Comparison of ENCODE assay signal across 8 cellular contexts in the genomic region with DNA sequence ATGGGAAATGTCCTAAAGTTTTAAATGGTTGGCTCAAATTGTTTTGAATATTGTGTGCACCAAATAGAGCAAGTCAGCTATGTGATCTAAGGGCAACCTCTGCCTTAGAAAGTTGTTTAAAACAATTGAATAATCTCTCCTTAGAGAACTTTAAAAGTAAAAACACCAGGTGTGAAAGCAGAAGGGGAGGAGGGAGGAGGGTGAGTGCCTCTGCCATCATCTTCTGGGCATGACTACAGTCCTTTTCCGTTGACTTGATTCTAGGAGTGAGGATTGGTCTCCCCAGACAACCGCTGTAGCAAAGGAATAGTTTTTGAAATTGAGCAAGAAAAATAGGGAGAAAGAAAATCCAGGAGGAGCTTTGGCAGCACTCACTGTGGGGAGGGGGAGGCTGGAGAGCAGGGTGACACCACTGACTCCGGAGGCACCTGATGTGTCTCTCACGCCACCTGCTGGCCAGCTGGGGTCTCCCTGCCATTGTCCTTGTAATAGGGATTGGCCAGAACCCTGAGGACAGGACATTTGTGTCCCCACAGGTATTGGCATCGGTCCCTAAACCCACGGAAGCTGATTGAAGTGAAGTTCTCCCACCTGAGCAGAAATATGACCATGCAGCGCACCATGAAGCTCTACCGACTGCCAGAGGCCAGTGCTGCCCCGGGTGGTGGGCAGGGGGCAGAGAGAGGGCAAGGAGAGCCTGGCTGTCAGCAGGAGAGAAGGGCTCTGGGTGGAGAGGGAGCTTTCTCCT. TPM values are rescaled to one million over a fixed set of nuclear protein-coding genes. Genes with fewer than 3 reads are reported as not detected.
A peak's percentile ranks its signal among the peaks of the same experiment; 100 is the strongest.
DNase-seq lines count a peak whose midpoint lies in the region; ATAC-seq lines count a peak whose summit lies in the region.

No MANE protein-coding gene starts in this region.

- H3K4me3 ChIP-seq in CD4-positive, CD25-positive, alpha-beta regulatory T cell (ENCODE audit: low read depth, low read length): no peak overlapping the region

- no peak overlapping the region for H3K4me3 Mint-ChIP-seq in CD4-positive, CD25-positive, alpha-beta regulatory T cell

- H3K36me3 Mint-ChIP-seq in CD4-positive, CD25-positive, alpha-beta regulatory T cell: peaks cover 49% of the 10 kb centered on the region

- peak overlapping the region in 1 of 3 donors; percentile 51 for H3K27ac Mint-ChIP-seq in CD4-positive, CD25-positive, alpha-beta regulatory T cell

- H3K36me3 ChIP-seq in CD4-positive, CD25-positive, alpha-beta regulatory T cell (ENCODE audit: control insufficient read depth, insufficient read depth, low read length): peaks cover 79% of the 10 kb centered on the region

- ATAC-seq in CD4-positive, CD25-positive, alpha-beta regulatory T cell (ENCODE audit: low read depth in 2 of 2): peak; percentile 68 to 72
- ATAC-seq in GM21447 (IDR thresholded peaks at IDR 0.05; ENCODE audit: unreplicated experiment): no peak

- H3K9me3 ChIP-seq in CD4-positive, CD25-positive, alpha-beta regulatory T cell (ENCODE audit: control insufficient read depth in 2 of 2, low read length in 2 of 2): no peaks in the 10 kb centered on the region

- H3K27ac ChIP-seq in CD4-positive, CD25-positive, alpha-beta regulatory T cell (ENCODE audit: insufficient read depth, low read length, poor library complexity, severe bottlenecking): no peak overlapping the region

- no peaks in the 10 kb centered on the region for H3K27me3 Mint-ChIP-seq in CD4-positive, CD25-positive, alpha-beta regulatory T cell

- peak; percentile 51 to 72 (median 71) for DNase-seq in CD4-positive, CD25-positive, alpha-beta regulatory T cell
- DNase-seq in HT-29 (ENCODE audit: low spot score) (peak; percentile 93), NOMO-1 treated with DMSO at 0.1 percent for 48 hours (lab: John Stamatoyannopoulos, UW; ENCODE audit: unreplicated experiment) (peak; percentile 47), activated T-cell treated with anti-CD3 and anti-CD28 coated beads for 1 hour (ENCODE audit: low read depth) (peak; percentile 77), epidermal melanocyte (ENCODE audit: insufficient read length, low spot score) (peak; percentile 77), mucosa of gallbladder (ENCODE audit: low spot score) (peak; percentile 82)
- peak; percentile 42 to 43 for DNase-seq in stimulated activated CD8-positive, alpha-beta memory T cell treated with anti-CD3 and anti-CD28 coated beads, Interleukin-4, amount 100 ng/mL, for 4 hours (ENCODE audit: low read depth in 2 of 2, low spot score in 1 of 2)

- H3K4me1 ChIP-seq in CD4-positive, CD25-positive, alpha-beta regulatory T cell (ENCODE audit: control insufficient read depth, insufficient read depth, low read length, poor library complexity, severe bottlenecking): no peaks in the 10 kb centered on the region

- H3K4me1 Mint-ChIP-seq in CD4-positive, CD25-positive, alpha-beta regulatory T cell: peaks cover 0 to 7% (median 3%) of the 10 kb centered on the region in 4 donors

- no peaks in the 10 kb centered on the region for H3K27me3 ChIP-seq in CD4-positive, CD25-positive, alpha-beta regulatory T cell (ENCODE audit: control insufficient read depth, insufficient read depth, low read length)

- H3K9me3 Mint-ChIP-seq in CD4-positive, CD25-positive, alpha-beta regulatory T cell: no peaks in the 10 kb centered on the region

RNA-seq across cellular contexts. Expression of gene PLCD3, which starts 33.3 kb away (rescaled TPM):
- 5.5 TPM for total RNA-seq in CD4-positive, CD25-positive, alpha-beta regulatory T cell
- 1 to 10 TPM in 1 of 4 donors, under 1 TPM in 3; 0.15 to 1.5 (median 0.42) TPM for polyA plus RNA-seq in CD4-positive, CD25-positive, alpha-beta regulatory T cell
- 130 and 142 TPM in 2 replicates for total RNA-seq in HT-29 (2014; rRNA removed; shearing (Covaris generic))
- 63.6 TPM for total RNA-seq in mucosa of gallbladder

RNA-seq across cellular contexts. Expression of gene ACBD4, which starts 36.4 kb away (rescaled TPM):
- total RNA-seq in CD4-positive, CD25-positive, alpha-beta regulatory T cell: 23.6 TPM
- polyA plus RNA-seq in CD4-positive, CD25-positive, alpha-beta regulatory T cell: 10 to 100 TPM; 13.8 to 17.9 (median 15.0) TPM
- total RNA-seq in HT-29 (2014; rRNA removed; shearing (Covaris generic)): 12.0 and 12.3 TPM in 2 replicates
- total RNA-seq in mucosa of gallbladder: 29.8 TPM

RNA-seq across cellular contexts. Expression of gene NMT1, which starts 37.9 kb away (rescaled TPM):
- total RNA-seq in CD4-positive, CD25-positive, alpha-beta regulatory T cell: 87.2 TPM
- 10 to 100 TPM; 34.6 to 72.0 (median 53.8) TPM for polyA plus RNA-seq in CD4-positive, CD25-positive, alpha-beta regulatory T cell
- total RNA-seq in HT-29 (2014; rRNA removed; shearing (Covaris generic)): 59.2 and 77.1 TPM in 2 replicates
- total RNA-seq in mucosa of gallbladder: 109 TPM

RNA-seq across cellular contexts. Expression of gene DCAKD, which starts 47.6 kb away (rescaled TPM):
- total RNA-seq in CD4-positive, CD25-positive, alpha-beta regulatory T cell: 20.7 TPM
- 10 to 100 TPM in 3 of 4 donors, 1 to 10 TPM in 1; 10.0 to 15.2 (median 13.5) TPM for polyA plus RNA-seq in CD4-positive, CD25-positive, alpha-beta regulatory T cell
- 44.9 and 49.8 TPM in 2 replicates for total RNA-seq in HT-29 (2014; rRNA removed; shearing (Covaris generic))
- total RNA-seq in mucosa of gallbladder: 38.3 TPM

RNA-seq across cellular contexts. Expression of gene HEXIM1, which starts 49.2 kb away (rescaled TPM):
- 88.0 TPM for total RNA-seq in CD4-positive, CD25-positive, alpha-beta regulatory T cell
- 1 to 10 TPM; 5.9 to 8.0 (median 6.1) TPM for polyA plus RNA-seq in CD4-positive, CD25-positive, alpha-beta regulatory T cell
- 9.4 and 9.6 TPM in 2 replicates for total RNA-seq in HT-29 (2014; rRNA removed; shearing (Covaris generic))
- 62.5 TPM for total RNA-seq in mucosa of gallbladder

Comparison
In these comparisons a context has a peak if more than half of its experiments do, and no peak if none do; other contexts are left out.
1. DNase-seq: peak in every context shown above with its lines; median percentile 93 in HT-29; 82 in mucosa of gallbladder; 77 in activated T-cell treated with anti-CD3 and anti-CD28 coated beads for 1 hour; 77 in epidermal melanocyte; 71 in CD4-positive, CD25-positive, alpha-beta regulatory T cell; 47 in NOMO-1 treated with DMSO at 0.1 percent for 48 hours; 42 in stimulated activated CD8-positive, alpha-beta memory T cell treated with anti-CD3 and anti-CD28 coated beads, Interleukin-4, amount 100 ng/mL, for 4 hours.